1 cellular context compared by ENCODE assay signal in genomic region chr2:44746856-44747612, GRCh38.
TF ChIP-seq lines count a peak whose summit lies in the region.

No MANE protein-coding gene starts in this region.

TF ChIP-seq in GM23338, 12 proteins besides CTCF, POLR2A, EP300 and RAD21 (continued from another document):
- TF ChIP-seq ZNF462 (CRISPR knock-in tag; IDR thresholded peaks at IDR 0.05): no peak
- no peak for TF ChIP-seq EZH2phosphoT487 (IDR thresholded peaks at IDR 0.05; ENCODE audit: unreplicated experiment)
- TF ChIP-seq ZNF331 (CRISPR knock-in tag; IDR thresholded peaks at IDR 0.05; ENCODE audit: low read depth): no peak
- no peak for TF ChIP-seq ETS1 (IDR thresholded peaks at IDR 0.05)
- TF ChIP-seq REST (IDR thresholded peaks at IDR 0.05; ENCODE audit: unreplicated experiment): peak; percentile 13
- no peak for TF ChIP-seq JUNB (IDR thresholded peaks at IDR 0.05; ENCODE audit: unreplicated experiment)
- no peak for TF ChIP-seq EZH2 (IDR thresholded peaks at IDR 0.05; ENCODE audit: low read depth, unreplicated experiment)
- no peak for TF ChIP-seq ZNF114 (CRISPR knock-in tag; IDR thresholded peaks at IDR 0.05)
